8 cellular contexts compared by ENCODE assay signal in the genomic region with DNA sequence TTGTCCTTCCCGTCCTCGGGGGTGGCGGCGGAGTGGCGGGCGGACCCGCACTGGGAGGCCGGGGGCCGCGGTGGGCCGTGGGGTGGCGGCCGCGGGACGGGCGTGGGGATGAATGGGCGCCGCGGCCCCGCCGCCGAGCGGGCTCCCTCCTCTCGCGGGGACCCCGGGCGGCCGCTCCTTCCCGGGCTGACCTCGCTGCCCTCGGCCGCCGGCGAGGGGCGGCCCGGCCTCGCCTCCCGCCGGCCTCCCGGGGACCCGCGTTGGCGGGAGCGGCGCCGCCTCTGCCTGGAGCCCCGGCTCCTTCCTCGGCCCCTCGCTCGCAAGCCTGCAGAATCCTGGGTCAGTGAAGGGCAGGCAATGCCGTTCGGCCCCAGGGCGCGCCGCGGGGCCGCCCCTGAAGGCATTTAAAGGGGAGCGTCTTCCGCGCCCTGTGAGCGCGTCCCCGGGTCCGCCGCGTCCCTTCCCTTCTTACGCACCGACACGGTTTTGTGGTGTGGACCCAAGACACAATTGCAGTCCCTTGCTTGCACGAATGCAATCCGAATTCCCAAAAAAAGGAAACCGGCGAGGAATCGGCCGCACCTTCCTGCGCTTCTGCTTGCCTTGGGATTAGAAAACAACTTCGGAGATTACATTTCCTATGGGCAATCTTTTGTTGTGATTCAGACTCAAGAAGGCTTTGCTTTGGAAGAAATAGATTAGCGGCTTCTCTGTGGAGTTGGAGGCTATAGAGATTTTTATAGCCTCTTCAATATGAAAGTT. TPM values are rescaled to one million over a fixed set of nuclear protein-coding genes. Genes with fewer than 3 reads are reported as not detected.
DNase-seq lines count a peak whose midpoint lies in the region; ATAC-seq and TF ChIP-seq lines count a peak whose summit lies in the region.

No MANE protein-coding gene starts in this region.

- peaks cover 0 to 10% (median 0%) of the 10 kb centered on the region in 3 donors for H3K27me3 Mint-ChIP-seq in CD14-positive monocyte (ENCODE audit: low read depth in 3 of 3)
- no peaks in the 10 kb centered on the region for H3K27me3 Mint-ChIP-seq in WTC11 (ENCODE audit: low read depth)

- peak overlapping the region; percentile 75 to 87 (median 82) for H3K27ac ChIP-seq in right lobe of liver
- peak overlapping the region; percentile 85 to 95 (median 92) for H3K27ac ChIP-seq in stomach

- TF ChIP-seq CTCF in CD14-positive monocyte (IDR thresholded peaks at IDR 0.05), result no peak
- no peak for TF ChIP-seq CTCF in WTC11 (IDR thresholded peaks at IDR 0.05)
- no peak for TF ChIP-seq CTCF in right lobe of liver (IDR thresholded peaks at IDR 0.05)
- no peak for TF ChIP-seq CTCF in stomach (IDR thresholded peaks at IDR 0.05)

- H3K4me3 ChIP-seq in right lobe of liver (peak overlapping the region; percentile 76 to 86 (median 85)), stomach (peak overlapping the region; percentile 96 to 98 (median 96))

- ATAC-seq in WTC11, result no peak
- no peak for ATAC-seq in right lobe of liver
- ATAC-seq in HG02763 (IDR thresholded peaks at IDR 0.05; ENCODE audit: unreplicated experiment), result no peak
- ATAC-seq in HG02759 (IDR thresholded peaks at IDR 0.05; ENCODE audit: unreplicated experiment), result no peak

- no peak for TF ChIP-seq EP300 in stomach (IDR thresholded peaks at IDR 0.05)

- H3K27me3 ChIP-seq in right lobe of liver, result no peaks in the 10 kb centered on the region
- no peaks in the 10 kb centered on the region for H3K27me3 ChIP-seq in stomach

- H3K4me3 Mint-ChIP-seq in CD14-positive monocyte, result peak overlapping the region; percentile 92 to 97
- peak overlapping the region; percentile 97 for H3K4me3 Mint-ChIP-seq in WTC11

- H3K9me3 ChIP-seq in right lobe of liver (no peaks in the 10 kb centered on the region), stomach (no peaks in the 10 kb centered on the region)

- H3K4me1 Mint-ChIP-seq in CD14-positive monocyte (peaks cover 34% of the 10 kb centered on the region), WTC11 (peaks cover 29% of the 10 kb centered on the region)

- no peaks in the 10 kb centered on the region for H3K36me3 ChIP-seq in right lobe of liver
- H3K36me3 ChIP-seq in stomach, result no peaks in the 10 kb centered on the region

- H3K36me3 Mint-ChIP-seq in CD14-positive monocyte (no peaks in the 10 kb centered on the region), WTC11 (no peaks in the 10 kb centered on the region)

- CTCF ChIA-PET in HEK293T (lab: Yijun Ruan, JAX) (no interaction called here), WTC11 (lab: Charles Lee) (no interaction called here)

- H3K4me1 ChIP-seq in right lobe of liver (peaks cover 0 to 34% (median 13%) of the 10 kb centered on the region in 4 donors), stomach (peaks cover 11 to 56% (median 39%) of the 10 kb centered on the region in 4 donors)

- TF ChIP-seq POLR2A in right lobe of liver (IDR thresholded peaks at IDR 0.05), result no peak
- no peak for TF ChIP-seq POLR2A in stomach (IDR thresholded peaks at IDR 0.05)

- intact Hi-C loops in CD14-positive monocyte (cut with micrococcal nuclease), result loop anchor here (5.0 to 10.0 kb wide), 5 partner anchors 56 to 1368 kb away; partner anchors contain the start of genes DONSON (in 1 of the 2), GART (in 1 of the 2), MIS18A (in 1 of the 2) and SON (in 1 of the 2)
- intact Hi-C loops in right lobe of liver (cut with DNase I), result no loop called here
- intact Hi-C loops in stomach (cut with DNase I; ENCODE audit: low total_unique reads), result no loop called here

- peak overlapping the region in 6 of 7 donors; percentile 3 to 83 (median 66) for H3K27ac Mint-ChIP-seq in CD14-positive monocyte
- H3K27ac Mint-ChIP-seq in WTC11, result peak overlapping the region; percentile 25; the same call in 1 of the 2 replicates

- H3K9me3 Mint-ChIP-seq in CD14-positive monocyte, result no peaks in the 10 kb centered on the region
- H3K9me3 Mint-ChIP-seq in WTC11, result no peaks in the 10 kb centered on the region

- POLR2A ChIA-PET in HEK293T (lab: Yijun Ruan, JAX), result no interaction called here
- POLR2A ChIA-PET in WTC11 (lab: Charles Lee), result interaction anchor here (0.5 to 1.0 kb wide), 4 partner anchors 9 to 412 kb away, joined by 3 to 4 read pairs (median 4); no protein-coding TSS in a partner anchor

- DNase-seq in CD14-positive monocyte (ENCODE audit: low spot score) (no peak), HEK293T (ENCODE audit: extremely low spot score) (peak; percentile 25), WTC11 (ENCODE audit: low spot score) (peak; percentile 60), ecto neural progenitor cell (ENCODE audit: low spot score) (peak; percentile 65), right lobe of liver (peak; percentile 51 to 68 (median 56)), stomach (peak; percentile 31)

- WGBS in right lobe of liver (ENCODE audit: insufficient coverage, low coverage, low lambda C conversion rate, missing lambda C conversion rate), result under 1% methylated on average over 18 of the region's 78 CpGs
- 0 to 1% (median 1%) methylated on average over 12 to 73 of the region's 78 CpGs for WGBS in stomach, 5 donors

TF ChIP-seq in HEK293T, 16 proteins besides CTCF, POLR2A, EP300 and RAD21:
- TF ChIP-seq FOXM1 (IDR thresholded peaks at IDR 0.05; ENCODE audit: borderline replicate concordance) (0 out of 2 replicates have a peak, but pooled peaks have one; percentile 14), BHLHE40 (IDR thresholded peaks at IDR 0.05; ENCODE audit: borderline replicate concordance) (no peak)

TF ChIP-seq in WTC11, 78 proteins besides CTCF, POLR2A, EP300 and RAD21:
- no peak for TF ChIP-seq ZNF396 (CRISPR knock-in tag; IDR thresholded peaks at IDR 0.05; ENCODE audit: borderline replicate concordance)
- TF ChIP-seq, protein P1, sequence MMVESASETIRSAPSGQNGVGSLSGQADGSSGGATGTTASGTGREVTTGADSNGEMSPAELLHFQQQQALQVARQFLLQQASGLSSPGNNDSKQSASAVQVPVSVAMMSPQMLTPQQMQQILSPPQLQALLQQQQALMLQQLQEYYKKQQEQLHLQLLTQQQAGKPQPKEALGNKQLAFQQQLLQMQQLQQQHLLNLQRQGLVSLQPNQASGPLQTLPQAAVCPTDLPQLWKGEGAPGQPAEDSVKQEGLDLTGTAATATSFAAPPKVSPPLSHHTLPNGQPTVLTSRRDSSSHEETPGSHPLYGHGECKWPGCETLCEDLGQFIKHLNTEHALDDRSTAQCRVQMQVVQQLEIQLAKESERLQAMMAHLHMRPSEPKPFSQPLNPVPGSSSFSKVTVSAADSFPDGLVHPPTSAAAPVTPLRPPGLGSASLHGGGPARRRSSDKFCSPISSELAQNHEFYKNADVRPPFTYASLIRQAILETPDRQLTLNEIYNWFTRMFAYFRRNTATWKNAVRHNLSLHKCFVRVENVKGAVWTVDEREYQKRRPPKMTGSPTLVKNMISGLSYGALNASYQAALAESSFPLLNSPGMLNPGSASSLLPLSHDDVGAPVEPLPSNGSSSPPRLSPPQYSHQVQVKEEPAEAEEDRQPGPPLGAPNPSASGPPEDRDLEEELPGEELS (CRISPR knock-in tag; IDR thresholded peaks at IDR 0.05), result peak; percentile 33; the same call in 1 of the 2 replicates
- TF ChIP-seq, protein P2, sequence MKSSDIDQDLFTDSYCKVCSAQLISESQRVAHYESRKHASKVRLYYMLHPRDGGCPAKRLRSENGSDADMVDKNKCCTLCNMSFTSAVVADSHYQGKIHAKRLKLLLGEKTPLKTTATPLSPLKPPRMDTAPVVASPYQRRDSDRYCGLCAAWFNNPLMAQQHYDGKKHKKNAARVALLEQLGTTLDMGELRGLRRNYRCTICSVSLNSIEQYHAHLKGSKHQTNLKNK (CRISPR knock-in tag; IDR thresholded peaks at IDR 0.05), result no peak
- TF ChIP-seq, protein P3, sequence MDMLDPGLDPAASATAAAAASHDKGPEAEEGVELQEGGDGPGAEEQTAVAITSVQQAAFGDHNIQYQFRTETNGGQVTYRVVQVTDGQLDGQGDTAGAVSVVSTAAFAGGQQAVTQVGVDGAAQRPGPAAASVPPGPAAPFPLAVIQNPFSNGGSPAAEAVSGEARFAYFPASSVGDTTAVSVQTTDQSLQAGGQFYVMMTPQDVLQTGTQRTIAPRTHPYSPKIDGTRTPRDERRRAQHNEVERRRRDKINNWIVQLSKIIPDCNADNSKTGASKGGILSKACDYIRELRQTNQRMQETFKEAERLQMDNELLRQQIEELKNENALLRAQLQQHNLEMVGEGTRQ (CRISPR knock-in tag; IDR thresholded peaks at IDR 0.05), result peak; percentile 3; the same call in 1 of the 2 replicates
- 0 out of 2 replicates have a peak, but pooled peaks have one; percentile 34 for TF ChIP-seq HMGXB4 (CRISPR knock-in tag; IDR thresholded peaks at IDR 0.05)
TF ChIP-seq in WTC11: peak in this region for 3.

RNA-seq across cellular contexts. Expression of gene ITSN1, which starts 0.8 kb away (rescaled TPM):
- 1 to 10 TPM; 4.7 to 5.1 TPM for polyA plus RNA-seq in CD14-positive monocyte
- total RNA-seq in WTC11 (2021), result 66.0 to 79.4 TPM (median 69.6 TPM) in 3 replicates
- total RNA-seq in right lobe of liver, result 10 to 100 TPM; 27.8 to 63.1 (median 33.8) TPM
- total RNA-seq in stomach, result 10 to 100 TPM; 17.1 to 83.5 (median 47.7) TPM
- polyA plus RNA-seq in stomach, result 10 to 100 TPM in 1 of 3 donors, 1 to 10 TPM in 2; 6.0 to 10.7 (median 9.4) TPM

RNA-seq across cellular contexts. Expression of gene CRYZL1, which starts 1.5 kb away (rescaled TPM):
- 10 to 100 TPM; 25.9 to 26.1 TPM for polyA plus RNA-seq in CD14-positive monocyte
- 21.9 to 31.8 TPM (median 24.7 TPM) in 3 replicates for total RNA-seq in WTC11 (2021)
- 10 to 100 TPM in 4 of 6 experiments, 1 to 10 TPM in 2; 9.7 to 16.3 (median 13.2) TPM for total RNA-seq in right lobe of liver
- 10 to 100 TPM in 4 of 5 donors, 1 to 10 TPM in 1; 9.3 to 73.5 (median 50.0) TPM for total RNA-seq in stomach
- polyA plus RNA-seq in stomach, result 10 to 100 TPM; 17.6 to 33.9 (median 23.8) TPM

RNA-seq across cellular contexts. Expression of gene DONSON, which starts 54.6 kb away (rescaled TPM):
- polyA plus RNA-seq in CD14-positive monocyte (1 to 10 TPM in 1 of 2 donors, under 1 TPM in 1; 0.94 to 1.5 TPM), stomach (10 to 100 TPM in 1 of 3 donors, 1 to 10 TPM in 2; 5.9 to 13.1 (median 6.3) TPM)
- total RNA-seq in WTC11 (2021) (27.5 to 32.2 TPM (median 29.6 TPM) in 3 replicates), right lobe of liver (10 to 100 TPM in 2 of 6 experiments, 1 to 10 TPM in 4; 6.0 to 13.7 (median 8.4) TPM), stomach (10 to 100 TPM in 3 of 5 donors, 1 to 10 TPM in 1, under 1 TPM in 1; 0.58 to 72.4 (median 19.1) TPM)

Comparison
In these comparisons a context has a peak if more than half of its experiments do, and no peak if none do; other contexts are left out.
1. intact Hi-C loops: an anchor here in CD14-positive monocyte (5.0 to 10.0 kb wide); none called in right lobe of liver and stomach.